In genomic region chr1:26848947-26849774, GRCh38 we compare ENCODE assay signal across 1 cellular context.
TF ChIP-seq lines count a peak whose summit lies in the region.

No MANE protein-coding gene starts in this region.

TF ChIP-seq in HEK293, 187 proteins besides CTCF, POLR2A, EP300 and RAD21:
- 0 out of 2 replicates have a peak, but pooled peaks have one; percentile 24 for TF ChIP-seq HIC1 (tag by site-specific recombination; IDR thresholded peaks at IDR 0.05)
- no peak for TF ChIP-seq ZSCAN16 (tag by site-specific recombination; IDR thresholded peaks at IDR 0.05)
- TF ChIP-seq ZNF324 (tag by site-specific recombination; IDR thresholded peaks at IDR 0.05), result no peak
- TF ChIP-seq ZIC2 (tag by site-specific recombination; IDR thresholded peaks at IDR 0.05), result peak; percentile 82
- TF ChIP-seq INSM2 (tag by site-specific recombination; IDR thresholded peaks at IDR 0.05), result no peak
- TF ChIP-seq GLIS2 (tag by site-specific recombination; IDR thresholded peaks at IDR 0.05), result peak; percentile 34
- no peak for TF ChIP-seq SCRT2 (tag by site-specific recombination; IDR thresholded peaks at IDR 0.05)
- no peak for TF ChIP-seq ZNF362 (tag by site-specific recombination; IDR thresholded peaks at IDR 0.05)
- no peak for TF ChIP-seq ZBTB1 (tag by site-specific recombination; IDR thresholded peaks at IDR 0.05)
- TF ChIP-seq ZNF707 (tag by site-specific recombination; IDR thresholded peaks at IDR 0.05), result no peak
- TF ChIP-seq ZNF571 (tag by site-specific recombination; IDR thresholded peaks at IDR 0.05), result no peak
- no peak for TF ChIP-seq ZNF621 (tag by site-specific recombination; IDR thresholded peaks at IDR 0.05)
- TF ChIP-seq ZNF16 (tag by site-specific recombination; IDR thresholded peaks at IDR 0.05; ENCODE audit: low read depth), result no peak
- no peak for TF ChIP-seq RBAK (tag by site-specific recombination; IDR thresholded peaks at IDR 0.05)
- TF ChIP-seq ZSCAN18 (tag by site-specific recombination; IDR thresholded peaks at IDR 0.05), result no peak
- no peak for TF ChIP-seq ZNF623 (tag by site-specific recombination; IDR thresholded peaks at IDR 0.05)
TF ChIP-seq in HEK293: peak in this region for 3.
